8 cellular contexts compared by ENCODE assay signal in the genomic region with DNA sequence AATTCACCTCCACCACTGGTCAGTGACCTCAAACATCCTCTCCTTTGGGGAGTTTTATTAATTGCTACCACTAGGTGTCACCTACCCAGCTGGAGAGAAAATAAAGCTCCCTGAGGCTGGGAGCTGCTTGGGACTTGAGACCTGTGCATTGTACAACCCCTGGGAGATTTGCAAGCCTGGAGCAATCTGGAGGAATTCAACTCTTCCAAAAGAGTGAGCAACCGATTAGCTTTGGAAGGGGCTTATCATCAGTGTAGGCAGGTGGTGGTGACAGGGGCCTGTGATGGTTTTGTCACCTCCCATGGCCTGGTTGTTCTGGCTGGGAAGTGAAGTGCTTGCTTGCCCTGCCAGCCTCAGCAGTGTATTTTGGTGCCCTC. TPM values are rescaled to one million over a fixed set of nuclear protein-coding genes. Genes with fewer than 3 reads are reported as not detected.
DNase-seq lines count a peak whose midpoint lies in the region; ATAC-seq and TF ChIP-seq lines count a peak whose summit lies in the region.

No MANE protein-coding gene starts in this region.

- DNase-seq in COR-L47 (lab: John Stamatoyannopoulos, UW) (peak; percentile 21), NT2/D1 (ENCODE audit: low read depth, low spot score) (peak; percentile 23), dermis microvascular lymphatic vessel endothelial cell (ENCODE audit: low read depth in 2 of 2) (peak; percentile 32 to 54), mesothelial cell of epicardium (ENCODE audit: low spot score in 2 of 2, unreplicated experiment in 2 of 2) (no peak), OCI-M2 (lab: John Stamatoyannopoulos, UW; ENCODE audit: unreplicated experiment) (no peak)
- DNase-seq in activated naive CD4-positive, alpha-beta T cell (lab: John Stamatoyannopoulos, UW): no peak

- peak; percentile 40 for TF ChIP-seq CTCF in mesothelial cell of epicardium (IDR thresholded peaks at IDR 0.05; ENCODE audit: unreplicated experiment)

- H3K36me3 ChIP-seq in NT2/D1 (ENCODE audit: insufficient read depth, insufficient read length, low read length): no peaks in the 10 kb centered on the region

- no peak overlapping the region for H3K4me3 Mint-ChIP-seq in mesothelial cell of epicardium

- no peak overlapping the region for H3K4me3 ChIP-seq in NT2/D1 (ENCODE audit: insufficient read length, low read depth)

- H3K9me3 Mint-ChIP-seq in mesothelial cell of epicardium: no peaks in the 10 kb centered on the region

- no peaks in the 10 kb centered on the region for H3K4me1 ChIP-seq in NT2/D1 (ENCODE audit: insufficient read depth, insufficient read length)

- no peaks in the 10 kb centered on the region for H3K27me3 ChIP-seq in NT2/D1 (ENCODE audit: insufficient read depth, insufficient read length)

- H3K9me3 ChIP-seq in NT2/D1 (ENCODE audit: insufficient read depth, low read length): no peaks in the 10 kb centered on the region

- ATAC-seq in GM18861 (IDR thresholded peaks at IDR 0.05; ENCODE audit: unreplicated experiment): peak; percentile 84
- peak; percentile 64 for ATAC-seq in HG03025 (IDR thresholded peaks at IDR 0.05; ENCODE audit: low FRiP score, unreplicated experiment)

- H3K36me3 Mint-ChIP-seq in mesothelial cell of epicardium: no peaks in the 10 kb centered on the region

- H3K9ac ChIP-seq in NT2/D1 (ENCODE audit: insufficient read length, low read depth): no peak overlapping the region

- peaks cover 13% of the 10 kb centered on the region for H3K4me1 Mint-ChIP-seq in mesothelial cell of epicardium

- no peak overlapping the region for H3K27ac Mint-ChIP-seq in mesothelial cell of epicardium

- no peaks in the 10 kb centered on the region for H3K27me3 Mint-ChIP-seq in mesothelial cell of epicardium (ENCODE audit: low read depth)

RNA-seq across cellular contexts. Expression of a gene that starts 30.2 kb away (rescaled TPM):
- 95.8 and 107 TPM in 2 replicates for total RNA-seq in dermis microvascular lymphatic vessel endothelial cell
- total RNA-seq in mesothelial cell of epicardium: 18.1 to 20.1 TPM (median 18.4 TPM) in 3 replicates

Comparison
In these comparisons a context has a peak if more than half of its experiments do, and no peak if none do; other contexts are left out.
1. DNase-seq: peak in COR-L47 (single experiment), NT2/D1 (single experiment) and dermis microvascular lymphatic vessel endothelial cell (2 of 2); none in mesothelial cell of epicardium (0 of 2), OCI-M2 (single experiment) and activated naive CD4-positive, alpha-beta T cell (0 of 4).